In the genomic region with DNA sequence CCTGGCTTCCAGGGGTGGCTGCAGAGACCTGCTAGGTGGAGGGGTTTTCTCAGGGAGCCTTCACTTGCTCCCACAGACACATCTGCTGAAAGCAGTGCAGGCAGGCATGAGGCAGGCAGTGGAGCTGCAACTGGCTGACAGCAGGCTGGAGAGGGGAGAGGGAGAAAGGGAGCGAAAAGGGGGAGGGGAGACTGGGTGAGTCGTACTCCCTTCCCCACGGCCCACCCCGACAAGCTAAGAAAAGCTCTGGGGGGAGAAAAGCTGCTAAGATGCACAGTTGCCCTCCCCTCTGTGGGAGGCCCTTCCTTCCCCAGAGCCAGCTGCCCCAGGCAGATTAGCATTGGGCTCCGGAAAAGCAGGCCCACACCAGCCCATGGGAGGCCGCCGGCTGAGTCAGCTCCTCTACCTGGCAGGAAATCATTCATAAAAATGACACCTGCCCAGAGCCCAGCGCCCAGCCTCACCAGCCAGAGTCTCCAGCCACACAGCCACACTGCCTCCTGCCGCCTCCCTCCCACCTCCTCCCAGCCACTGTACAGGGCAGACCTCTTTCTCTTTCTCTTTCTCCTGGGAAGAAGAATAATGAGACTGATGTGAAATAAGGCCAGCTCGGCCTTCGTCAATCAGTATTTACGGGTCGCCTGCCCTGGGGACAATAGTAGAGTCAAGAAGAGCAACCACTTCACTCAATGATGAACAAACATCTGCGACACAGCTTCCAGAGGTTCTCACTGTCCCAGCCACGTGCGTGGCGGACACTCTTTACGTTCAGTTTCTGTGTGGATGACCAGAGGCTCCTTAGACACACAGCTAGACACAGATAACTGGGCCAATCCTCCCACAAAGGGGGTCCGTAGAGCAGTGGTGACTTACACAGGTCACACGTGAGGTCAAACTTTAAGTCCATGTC, we compare ENCODE assay signal across 1 cellular context.
TF ChIP-seq lines count a peak whose summit lies in the region.

No MANE protein-coding gene starts in this region.

TF ChIP-seq in K562, 482 proteins besides CTCF, POLR2A, EP300 and RAD21 (continued from another document and continues in another):
- no peak for TF ChIP-seq SMAD1 (IDR thresholded peaks at IDR 0.05; ENCODE audit: low read depth, low read length, partially characterized antibody)
- TF ChIP-seq, protein P1, sequence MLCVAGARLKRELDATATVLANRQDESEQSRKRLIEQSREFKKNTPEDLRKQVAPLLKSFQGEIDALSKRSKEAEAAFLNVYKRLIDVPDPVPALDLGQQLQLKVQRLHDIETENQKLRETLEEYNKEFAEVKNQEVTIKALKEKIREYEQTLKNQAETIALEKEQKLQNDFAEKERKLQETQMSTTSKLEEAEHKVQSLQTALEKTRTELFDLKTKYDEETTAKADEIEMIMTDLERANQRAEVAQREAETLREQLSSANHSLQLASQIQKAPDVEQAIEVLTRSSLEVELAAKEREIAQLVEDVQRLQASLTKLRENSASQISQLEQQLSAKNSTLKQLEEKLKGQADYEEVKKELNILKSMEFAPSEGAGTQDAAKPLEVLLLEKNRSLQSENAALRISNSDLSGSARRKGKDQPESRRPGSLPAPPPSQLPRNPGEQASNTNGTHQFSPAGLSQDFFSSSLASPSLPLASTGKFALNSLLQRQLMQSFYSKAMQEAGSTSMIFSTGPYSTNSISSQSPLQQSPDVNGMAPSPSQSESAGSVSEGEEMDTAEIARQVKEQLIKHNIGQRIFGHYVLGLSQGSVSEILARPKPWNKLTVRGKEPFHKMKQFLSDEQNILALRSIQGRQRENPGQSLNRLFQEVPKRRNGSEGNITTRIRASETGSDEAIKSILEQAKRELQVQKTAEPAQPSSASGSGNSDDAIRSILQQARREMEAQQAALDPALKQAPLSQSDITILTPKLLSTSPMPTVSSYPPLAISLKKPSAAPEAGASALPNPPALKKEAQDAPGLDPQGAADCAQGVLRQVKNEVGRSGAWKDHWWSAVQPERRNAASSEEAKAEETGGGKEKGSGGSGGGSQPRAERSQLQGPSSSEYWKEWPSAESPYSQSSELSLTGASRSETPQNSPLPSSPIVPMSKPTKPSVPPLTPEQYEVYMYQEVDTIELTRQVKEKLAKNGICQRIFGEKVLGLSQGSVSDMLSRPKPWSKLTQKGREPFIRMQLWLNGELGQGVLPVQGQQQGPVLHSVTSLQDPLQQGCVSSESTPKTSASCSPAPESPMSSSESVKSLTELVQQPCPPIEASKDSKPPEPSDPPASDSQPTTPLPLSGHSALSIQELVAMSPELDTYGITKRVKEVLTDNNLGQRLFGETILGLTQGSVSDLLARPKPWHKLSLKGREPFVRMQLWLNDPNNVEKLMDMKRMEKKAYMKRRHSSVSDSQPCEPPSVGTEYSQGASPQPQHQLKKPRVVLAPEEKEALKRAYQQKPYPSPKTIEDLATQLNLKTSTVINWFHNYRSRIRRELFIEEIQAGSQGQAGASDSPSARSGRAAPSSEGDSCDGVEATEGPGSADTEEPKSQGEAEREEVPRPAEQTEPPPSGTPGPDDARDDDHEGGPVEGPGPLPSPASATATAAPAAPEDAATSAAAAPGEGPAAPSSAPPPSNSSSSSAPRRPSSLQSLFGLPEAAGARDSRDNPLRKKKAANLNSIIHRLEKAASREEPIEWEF (CRISPR knock-in tag; IDR thresholded peaks at IDR 0.05): no peak
- TF ChIP-seq CHCHD3 (CRISPR knock-in tag; IDR thresholded peaks at IDR 0.05): no peak
- TF ChIP-seq NRF1 (conservative IDR thresholded peaks at IDR 0.05 in 1 of 2, IDR thresholded peaks at IDR 0.05 in 1 of 2): peak in 1 of 2 experiments; percentile 48; a peak in 2 of 4 replicates
- TF ChIP-seq BRF2 (IDR thresholded peaks at IDR 0.05; ENCODE audit: borderline replicate concordance, insufficient read depth, insufficient read length): no peak
- no peak for TF ChIP-seq STAG1 (CRISPR knock-in tag; IDR thresholded peaks at IDR 0.05; ENCODE audit: borderline replicate concordance)
- TF ChIP-seq DLX4 (CRISPR knock-in tag; IDR thresholded peaks at IDR 0.05): no peak
- peak; percentile 63 for TF ChIP-seq HDAC3 (IDR thresholded peaks at IDR 0.05; ENCODE audit: borderline replicate concordance, partially characterized antibody)
- TF ChIP-seq NCOA6 (IDR thresholded peaks at IDR 0.05): no peak
- TF ChIP-seq HIVEP1 (CRISPR knock-in tag; IDR thresholded peaks at IDR 0.05): no peak
- TF ChIP-seq THRB (CRISPR knock-in tag; conservative IDR thresholded peaks at IDR 0.05): no peak
- no peak for TF ChIP-seq ESRRA (IDR thresholded peaks at IDR 0.05; ENCODE audit: borderline replicate concordance, low read depth)
- TF ChIP-seq JUND (IDR thresholded peaks at IDR 0.05; ENCODE audit: borderline replicate concordance, low read depth, low read length): peak; percentile 82
- peak; percentile 75; the same call in 1 of the 3 replicates for TF ChIP-seq JUND (tag; IDR thresholded peaks at IDR 0.05; ENCODE audit: borderline replicate concordance, low read depth, low read length)
- TF ChIP-seq, protein P2, sequence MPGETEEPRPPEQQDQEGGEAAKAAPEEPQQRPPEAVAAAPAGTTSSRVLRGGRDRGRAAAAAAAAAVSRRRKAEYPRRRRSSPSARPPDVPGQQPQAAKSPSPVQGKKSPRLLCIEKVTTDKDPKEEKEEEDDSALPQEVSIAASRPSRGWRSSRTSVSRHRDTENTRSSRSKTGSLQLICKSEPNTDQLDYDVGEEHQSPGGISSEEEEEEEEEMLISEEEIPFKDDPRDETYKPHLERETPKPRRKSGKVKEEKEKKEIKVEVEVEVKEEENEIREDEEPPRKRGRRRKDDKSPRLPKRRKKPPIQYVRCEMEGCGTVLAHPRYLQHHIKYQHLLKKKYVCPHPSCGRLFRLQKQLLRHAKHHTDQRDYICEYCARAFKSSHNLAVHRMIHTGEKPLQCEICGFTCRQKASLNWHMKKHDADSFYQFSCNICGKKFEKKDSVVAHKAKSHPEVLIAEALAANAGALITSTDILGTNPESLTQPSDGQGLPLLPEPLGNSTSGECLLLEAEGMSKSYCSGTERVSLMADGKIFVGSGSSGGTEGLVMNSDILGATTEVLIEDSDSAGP (CRISPR knock-in tag; IDR thresholded peaks at IDR 0.05): no peak
- TF ChIP-seq XRCC3 (IDR thresholded peaks at IDR 0.05): no peak
- no peak for TF ChIP-seq ZNF121 (CRISPR knock-in tag; conservative IDR thresholded peaks at IDR 0.05)
- peak; percentile 74; the same call in 1 of the 2 replicates for TF ChIP-seq NCOA1 (IDR thresholded peaks at IDR 0.05; ENCODE audit: low read depth)
- TF ChIP-seq FIP1L1 (IDR thresholded peaks at IDR 0.05; ENCODE audit: low read depth, low read length, poor library complexity, severe bottlenecking): no peak
- no peak for TF ChIP-seq RERE (CRISPR knock-in tag; IDR thresholded peaks at IDR 0.05; ENCODE audit: borderline replicate concordance)
- peak; percentile 90 for TF ChIP-seq NCOR1 (IDR thresholded peaks at IDR 0.05)
- no peak for TF ChIP-seq HNRNPK (IDR thresholded peaks at IDR 0.05; ENCODE audit: low read depth, low read length, poor library complexity, severe bottlenecking)
- no peak for TF ChIP-seq RB1 (IDR thresholded peaks at IDR 0.05; ENCODE audit: low read depth)
- TF ChIP-seq, protein P3, sequence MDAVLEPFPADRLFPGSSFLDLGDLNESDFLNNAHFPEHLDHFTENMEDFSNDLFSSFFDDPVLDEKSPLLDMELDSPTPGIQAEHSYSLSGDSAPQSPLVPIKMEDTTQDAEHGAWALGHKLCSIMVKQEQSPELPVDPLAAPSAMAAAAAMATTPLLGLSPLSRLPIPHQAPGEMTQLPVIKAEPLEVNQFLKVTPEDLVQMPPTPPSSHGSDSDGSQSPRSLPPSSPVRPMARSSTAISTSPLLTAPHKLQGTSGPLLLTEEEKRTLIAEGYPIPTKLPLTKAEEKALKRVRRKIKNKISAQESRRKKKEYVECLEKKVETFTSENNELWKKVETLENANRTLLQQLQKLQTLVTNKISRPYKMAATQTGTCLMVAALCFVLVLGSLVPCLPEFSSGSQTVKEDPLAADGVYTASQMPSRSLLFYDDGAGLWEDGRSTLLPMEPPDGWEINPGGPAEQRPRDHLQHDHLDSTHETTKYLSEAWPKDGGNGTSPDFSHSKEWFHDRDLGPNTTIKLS (IDR thresholded peaks at IDR 0.05; ENCODE audit: borderline replicate concordance, low read depth): peak; percentile 41; the same call in 1 of the 2 replicates
- TF ChIP-seq CBX3 (IDR thresholded peaks at IDR 0.05; ENCODE audit: borderline replicate concordance in 1 of 2, low read length in 2 of 2): peak in 1 of 2 experiments; percentile 21; a peak in 1 of 3 replicates
- TF ChIP-seq ZNF140 (CRISPR knock-in tag; IDR thresholded peaks at IDR 0.05): no peak
- no peak for TF ChIP-seq SNIP1 (IDR thresholded peaks at IDR 0.05; ENCODE audit: low read depth)
- no peak for TF ChIP-seq ZNF280A (IDR thresholded peaks at IDR 0.05; ENCODE audit: low read depth, partially characterized antibody)
- TF ChIP-seq USF2 (CRISPR knock-in tag; IDR thresholded peaks at IDR 0.05): no peak
- TF ChIP-seq SAP30 (IDR thresholded peaks at IDR 0.05; ENCODE audit: borderline replicate concordance, insufficient read depth, low read depth, low read length, poor library complexity, severe bottlenecking): no peak
